8 cellular contexts compared by ENCODE assay signal in genomic region chr13:79541426-79542049, GRCh38.
A peak's percentile ranks its signal among the peaks of the same experiment; 100 is the strongest.
DNase-seq lines count a peak whose midpoint lies in the region; ATAC-seq and TF ChIP-seq lines count a peak whose summit lies in the region.

No MANE protein-coding gene starts in this region.

- no peak overlapping the region for H3K4me3 ChIP-seq in esophagus muscularis mucosa

- no peaks in the 10 kb centered on the region for H3K36me3 Mint-ChIP-seq in osteocyte (ENCODE audit: unreplicated experiment)
- peaks cover 11% of the 10 kb centered on the region for H3K36me3 Mint-ChIP-seq in activated CD4-positive, alpha-beta memory T cell treated with anti-CD3 and anti-CD28 coated beads, Interleukin-2, amount 10 ng/mL, durations not matched to agents 7 days and 5 days (ENCODE audit: low read depth)

- H3K27ac Mint-ChIP-seq in osteocyte (ENCODE audit: unreplicated experiment), result no peak overlapping the region
- H3K27ac Mint-ChIP-seq in activated CD4-positive, alpha-beta memory T cell treated with anti-CD3 and anti-CD28 coated beads, Interleukin-2, amount 10 ng/mL, durations not matched to agents 7 days and 5 days, result no peak overlapping the region

- 5% methylated on average over 1 of the region's 1 CpG for WGBS in esophagus muscularis mucosa

- no peak for TF ChIP-seq POLR2A in esophagus muscularis mucosa (IDR thresholded peaks at IDR 0.05; ENCODE audit: low read depth)

- H3K4me3 Mint-ChIP-seq in osteocyte (ENCODE audit: unreplicated experiment), result no peak overlapping the region
- no peak overlapping the region for H3K4me3 Mint-ChIP-seq in activated CD4-positive, alpha-beta memory T cell treated with anti-CD3 and anti-CD28 coated beads, Interleukin-2, amount 10 ng/mL, durations not matched to agents 7 days and 5 days

- no peaks in the 10 kb centered on the region for H3K27me3 ChIP-seq in esophagus muscularis mucosa

- H3K27ac ChIP-seq in esophagus muscularis mucosa (replicated peaks in 1 of 4), result no peak overlapping the region

- POLR2A ChIA-PET in activated CD4-positive, alpha-beta memory T cell treated with anti-CD3 and anti-CD28 coated beads, Interleukin-2, amount 10 ng/mL, durations not matched to agents 7 days and 5 days (lab: Charles Lee), result interaction anchor here (1.2 to 3.0 kb wide), 2 partner anchors 90 to 118 kb away, joined by 3 to 17 read pairs; no protein-coding TSS in a partner anchor

- in situ Hi-C loops in Caki2 (cut with HindIII; ENCODE audit: low pct_unique_long_range_greater_than_20kb, low sequenced_read_pairs), result no loop called here

- DNase-seq in Caki2 (ENCODE audit: low read depth) (peak; percentile 25), HuH-7 (ENCODE audit: low spot score) (peak; percentile 4), RPMI7951 (ENCODE audit: low read depth) (peak; percentile 55), esophagus muscularis mucosa (ENCODE audit: extremely low spot score) (no peak), osteocyte (ENCODE audit: extremely low spot score, unreplicated experiment) (no peak), islet precursor cell (no peak)
- no peak for DNase-seq in activated CD4-positive, alpha-beta memory T cell treated with anti-CD3 and anti-CD28 coated beads, Interleukin-2, amount 10 ng/mL, durations not matched to agents 7 days and 5 days

- H3K27me3 Mint-ChIP-seq in osteocyte (ENCODE audit: unreplicated experiment), result no peaks in the 10 kb centered on the region
- H3K27me3 Mint-ChIP-seq in activated CD4-positive, alpha-beta memory T cell treated with anti-CD3 and anti-CD28 coated beads, Interleukin-2, amount 10 ng/mL, durations not matched to agents 7 days and 5 days, result no peaks in the 10 kb centered on the region

- intact Hi-C loops in esophagus muscularis mucosa (cut with DNase I), result loop anchor here (2.0 kb wide), 1 partner anchor 117 kb away; no protein-coding TSS in a partner anchor

- TF ChIP-seq CTCF in esophagus muscularis mucosa (IDR thresholded peaks at IDR 0.05) (peak; percentile 85 to 90 (median 89)), osteocyte (IDR thresholded peaks at IDR 0.05) (peak; percentile 77)

- peak; percentile 74 for ATAC-seq in GM18909 (IDR thresholded peaks at IDR 0.05; ENCODE audit: poor library complexity, unreplicated experiment)

- H3K9me3 ChIP-seq in esophagus muscularis mucosa, result no peaks in the 10 kb centered on the region

- TF ChIP-seq EP300 in esophagus muscularis mucosa (IDR thresholded peaks at IDR 0.05), result no peak

- CTCF ChIA-PET in activated CD4-positive, alpha-beta memory T cell treated with anti-CD3 and anti-CD28 coated beads, Interleukin-2, amount 10 ng/mL, durations not matched to agents 7 days and 5 days (lab: Charles Lee), result interaction anchor here (0.7 to 5.1 kb wide), 15 partner anchors 11 to 137 kb away, joined by 3 to 181 read pairs (median 5); partner anchors contain the start of gene NDFIP2

- H3K9me3 Mint-ChIP-seq in osteocyte (ENCODE audit: unreplicated experiment), result no peaks in the 10 kb centered on the region
- H3K9me3 Mint-ChIP-seq in activated CD4-positive, alpha-beta memory T cell treated with anti-CD3 and anti-CD28 coated beads, Interleukin-2, amount 10 ng/mL, durations not matched to agents 7 days and 5 days, result no peaks in the 10 kb centered on the region

- H3K36me3 ChIP-seq in esophagus muscularis mucosa, result no peaks in the 10 kb centered on the region

- no peaks in the 10 kb centered on the region for H3K4me1 Mint-ChIP-seq in osteocyte (ENCODE audit: unreplicated experiment)
- H3K4me1 Mint-ChIP-seq in activated CD4-positive, alpha-beta memory T cell treated with anti-CD3 and anti-CD28 coated beads, Interleukin-2, amount 10 ng/mL, durations not matched to agents 7 days and 5 days, result peaks cover 3% of the 10 kb centered on the region

- peaks cover 0 to 2% (median 0%) of the 10 kb centered on the region in 4 donors for H3K4me1 ChIP-seq in esophagus muscularis mucosa

Comparison
In these comparisons a context has a peak if more than half of its experiments do, and no peak if none do; other contexts are left out.
1. DNase-seq: peak in Caki2 (single experiment), HuH-7 (single experiment) and RPMI7951 (single experiment); none in esophagus muscularis mucosa (single experiment), osteocyte (single experiment), activated CD4-positive, alpha-beta memory T cell treated with anti-CD3 and anti-CD28 coated beads, Interleukin-2, amount 10 ng/mL, durations not matched to agents 7 days and 5 days (single experiment) and islet precursor cell (single experiment).